17 cellular contexts compared by ENCODE assay signal in genomic region chr1:111761717-111762116, GRCh38. TPM values are rescaled to one million over a fixed set of nuclear protein-coding genes. Genes with fewer than 3 reads are reported as not detected.
DNase-seq lines count a peak whose midpoint lies in the region; ATAC-seq, FAIRE-seq and TF ChIP-seq lines count a peak whose summit lies in the region.
"Had no signal": no experiment of that assay in that cellular context is flagged by ENCODE, and none has a peak within 500 bp of the region (broad histone marks: within the 10 kb centered on the region; RNA-seq: fewer than 3 reads in every experiment).

No MANE protein-coding gene starts in this region.

- BruUV-seq in IMR-90 (replicated peaks; lab: Mats Ljungman, UMichigan) (no TSS peak), HepG2 (replicated peaks; lab: Mats Ljungman, UMichigan) (no TSS peak), Calu3 (replicated peaks; lab: Mats Ljungman, UMichigan) (no TSS peak)

- H3K9ac ChIP-seq in IMR-90 (ENCODE audit: low read depth, low read length) (no peak overlapping the region), HepG2 (ENCODE audit: insufficient read depth, low read depth, low read length) (no peak overlapping the region)
- H3K9ac ChIP-seq: BLaER1 treated with 17β-estradiol and CSF1 and Interleukin-3, amounts not matched to agents 10 nM and 100 nM; GM23248 had no signal

- no peak for FAIRE-seq in HepG2 (lab: Jason Lieb, UNC)
- FAIRE-seq: GM12878, GM18507 had no signal

- intact Hi-C loops in activated CD4-positive, alpha-beta T cell treated with anti-CD3 and anti-CD28 coated beads for 36 hours (cut with DNase I, micrococcal nuclease) = no loop called here
- intact Hi-C loops in IMR-90 (cut with micrococcal nuclease) = loop anchor here (10.0 kb wide), 1 partner anchor 573 kb away; no protein-coding TSS in a partner anchor
- intact Hi-C loops in HepG2 (cut with micrococcal nuclease; ENCODE audit: unreplicated experiment) = no loop called here
- intact Hi-C loops in ascending aorta (cut with DNase I) = no loop called here
- intact Hi-C loops in Calu3 (cut with micrococcal nuclease; ENCODE audit: unreplicated experiment) = no loop called here

- H3K4me1 ChIP-seq in IMR-90 (ENCODE audit: control insufficient read depth, insufficient read depth, low read length) (peaks cover 6% of the 10 kb centered on the region), HepG2 (ENCODE audit: insufficient read depth, low read length) (peaks cover 33% of the 10 kb centered on the region), ascending aorta (peaks cover 0 to 2% of the 10 kb centered on the region in 2 donors)

- H3K9me3 Mint-ChIP-seq in activated CD4-positive, alpha-beta T cell treated with anti-CD3 and anti-CD28 coated beads for 36 hours (ENCODE audit: low read depth) = no peaks in the 10 kb centered on the region
- H3K9me3 Mint-ChIP-seq in Calu3 (ENCODE audit: low read depth, unreplicated experiment) = no peaks in the 10 kb centered on the region
- H3K9me3 Mint-ChIP-seq: CD4-positive, CD25-positive, alpha-beta regulatory T cell; IgD-negative memory B cell had no signal

- TF ChIP-seq RAD21 in IMR-90 (IDR thresholded peaks at IDR 0.05; ENCODE audit: low read length) (no peak), HepG2 (CRISPR knock-in tag; IDR thresholded peaks at IDR 0.05) (no peak)

- WGBS in IMR-90 (ENCODE audit: extremely low coverage in 2 of 2, insufficient read length in 1 of 2), 2 experiments = no CpG with 5 or more reads among the region's 2 CpGs
- 64% methylated on average over 2 of the region's 2 CpGs for WGBS in HepG2 (ENCODE audit: low lambda C conversion rate)

- no peak overlapping the region for H3K23ac ChIP-seq in IMR-90 (ENCODE audit: low read depth, low read length)

- TF ChIP-seq POLR2A in IMR-90 (IDR thresholded peaks at IDR 0.05; ENCODE audit: low read depth, low read length) = no peak
- TF ChIP-seq POLR2A in HepG2 (IDR thresholded peaks at IDR 0.05; ENCODE audit: insufficient read depth in 1 of 2, low read depth in 2 of 2, low read length in 2 of 2) = no peak

- peak overlapping the region; percentile 68 for H2BK5ac ChIP-seq in IMR-90 (ENCODE audit: low read depth, low read length, poor library complexity, severe bottlenecking)

- H3K4me3 Mint-ChIP-seq in activated CD4-positive, alpha-beta T cell treated with anti-CD3 and anti-CD28 coated beads for 36 hours = no peak overlapping the region
- H3K4me3 Mint-ChIP-seq in Calu3 (ENCODE audit: low read depth, unreplicated experiment) = no peak overlapping the region

- H3K27me3 Mint-ChIP-seq in activated CD4-positive, alpha-beta T cell treated with anti-CD3 and anti-CD28 coated beads for 36 hours = no peaks in the 10 kb centered on the region
- H3K27me3 Mint-ChIP-seq in Calu3 (ENCODE audit: unreplicated experiment) = no peaks in the 10 kb centered on the region
- H3K27me3 Mint-ChIP-seq: CD4-positive, CD25-positive, alpha-beta regulatory T cell; IgD-negative memory B cell had no signal

- no peak overlapping the region for H4K5ac ChIP-seq in IMR-90 (ENCODE audit: low read depth, low read length)

- H3K27ac Mint-ChIP-seq in activated CD4-positive, alpha-beta T cell treated with anti-CD3 and anti-CD28 coated beads for 36 hours = peak overlapping the region; percentile 73
- H3K27ac Mint-ChIP-seq in Calu3 (ENCODE audit: unreplicated experiment) = no peak overlapping the region

- no peak overlapping the region for H2AK5ac ChIP-seq in IMR-90 (ENCODE audit: low read depth, low read length)

- H3K18ac ChIP-seq in IMR-90 (ENCODE audit: low read depth, low read length) = no peak overlapping the region

- H4K8ac ChIP-seq in IMR-90 (ENCODE audit: low read depth in 2 of 2, low read length in 2 of 2) = no peak overlapping the region

- H4K20me1 ChIP-seq in IMR-90 (ENCODE audit: insufficient read depth, low read length) (no peaks in the 10 kb centered on the region), HepG2 (ENCODE audit: insufficient read depth, low read length) (no peaks in the 10 kb centered on the region)

- H3K36me3 ChIP-seq in IMR-90 (ENCODE audit: control insufficient read depth, insufficient read depth, low read length) = peaks cover 11% of the 10 kb centered on the region
- H3K36me3 ChIP-seq in HepG2 (replicated peaks in 1 of 2; ENCODE audit: control insufficient read depth in 1 of 2, insufficient read depth in 2 of 2, low read length in 2 of 2) = peaks cover 3 to 62% of the 10 kb centered on the region in 2 experiments
- peaks cover 39 to 58% of the 10 kb centered on the region in 2 donors for H3K36me3 ChIP-seq in ascending aorta

- H3K4me2 ChIP-seq in IMR-90 (ENCODE audit: low read depth, low read length) (no peak overlapping the region), HepG2 (ENCODE audit: low read depth, low read length) (no peak overlapping the region)
- H3K4me2 ChIP-seq: BLaER1 treated with 17β-estradiol and CSF1 and Interleukin-3, amounts not matched to agents 10 nM and 100 nM had no signal

- H3K4me3 ChIP-seq in IMR-90 (ENCODE audit: insufficient read depth, low read depth, low read length) (no peak overlapping the region), HepG2 (replicated peaks in 1 of 3; ENCODE audit: insufficient read depth in 1 of 3, low read depth in 2 of 3, low read length in 3 of 3) (no peak overlapping the region), ascending aorta (no peak overlapping the region)
- H3K4me3 ChIP-seq: BLaER1 treated with 17β-estradiol and CSF1 and Interleukin-3, amounts not matched to agents 10 nM and 100 nM; GM12878; GM23248 had no signal

- TF ChIP-seq CTCF in IMR-90 (conservative IDR thresholded peaks at IDR 0.05; ENCODE audit: low read depth, low read length) (no peak), HepG2 (CRISPR knock-in tag; IDR thresholded peaks at IDR 0.05) (no peak), ascending aorta (IDR thresholded peaks at IDR 0.05) (no peak), Calu3 (IDR thresholded peaks at IDR 0.05; ENCODE audit: unreplicated experiment) (no peak)

- in situ Hi-C loops in IMR-90 (cut with MboI; ENCODE audit: low sequenced_read_pairs) = loop anchor here (10.0 kb wide), 1 partner anchor 537 kb away; the partner anchor contains the start of gene CHI3L2
- in situ Hi-C loops in HepG2 (cut with HindIII; ENCODE audit: extremely low pct_ligation_motif_present, low pct_unique_long_range_greater_than_20kb) = no loop called here

- peaks cover 50% of the 10 kb centered on the region for H3K36me3 Mint-ChIP-seq in activated CD4-positive, alpha-beta T cell treated with anti-CD3 and anti-CD28 coated beads for 36 hours (ENCODE audit: low read depth)
- H3K36me3 Mint-ChIP-seq in Calu3 (ENCODE audit: insufficient read depth, unreplicated experiment) = peaks cover 21% of the 10 kb centered on the region

- H3K4ac ChIP-seq in IMR-90 (ENCODE audit: low read depth, low read length) = no peak overlapping the region

- ATAC-seq in activated CD4-positive, alpha-beta T cell treated with anti-CD3 and anti-CD28 coated beads for 36 hours = no peak
- ATAC-seq in IMR-90 (ENCODE audit: low read depth) = no peak
- no peak for ATAC-seq in HepG2
- no peak for ATAC-seq in left lobe of liver
- ATAC-seq: GM12878 had no signal

- TF ChIP-seq EP300 in HepG2 (IDR thresholded peaks at IDR 0.05; ENCODE audit: low read depth in 2 of 2, low read length in 2 of 2) = no peak
- TF ChIP-seq EP300 in HepG2 (CRISPR knock-in tag; IDR thresholded peaks at IDR 0.05; ENCODE audit: borderline replicate concordance) = no peak

- H2AK9ac ChIP-seq in IMR-90 (replicated peaks; ENCODE audit: low read depth, low read length, poor library complexity) = no peak overlapping the region

- H2AFZ ChIP-seq in IMR-90 (replicated peaks; ENCODE audit: low read length, poor library complexity) = no peak overlapping the region
- no peak overlapping the region for H2AFZ ChIP-seq in HepG2 (ENCODE audit: low read length)
- H2AFZ ChIP-seq: GM23248 had no signal

- H2BK15ac ChIP-seq in IMR-90 (ENCODE audit: low read depth, low read length) = no peak overlapping the region

- H4K91ac ChIP-seq in IMR-90 (ENCODE audit: insufficient read depth, low read depth, low read length) = no peak overlapping the region

- H2BK120ac ChIP-seq in IMR-90 (ENCODE audit: low read depth, low read length) = no peak overlapping the region

- no peak overlapping the region for H3K14ac ChIP-seq in IMR-90 (replicated peaks; ENCODE audit: low read depth, low read length)

- H3K9me3 ChIP-seq in IMR-90 (ENCODE audit: control insufficient read depth, insufficient read depth, low read length) = no peaks in the 10 kb centered on the region
- H3K9me3 ChIP-seq in HepG2 (ENCODE audit: low read length) = no peaks in the 10 kb centered on the region
- no peaks in the 10 kb centered on the region for H3K9me3 ChIP-seq in ascending aorta
- H3K9me3 ChIP-seq: BLaER1 treated with 17β-estradiol and CSF1 and Interleukin-3, amounts not matched to agents 10 nM and 100 nM had no signal

- POLR2A ChIA-PET in activated CD4-positive, alpha-beta T cell treated with anti-CD3 and anti-CD28 coated beads for 36 hours (lab: Charles Lee) = no interaction called here
- POLR2A ChIA-PET in IMR-90 (lab: Charles Lee; ENCODE audit: unreplicated experiment) (no interaction called here), HepG2 (lab: Yijun Ruan, JAX) (no interaction called here)

- peaks cover 4% of the 10 kb centered on the region; the same call in 1 of the 2 replicates for H3K9me1 ChIP-seq in IMR-90 (ENCODE audit: insufficient read depth, low read length)

- no peak overlapping the region for H3K56ac ChIP-seq in IMR-90 (ENCODE audit: extremely low read depth, insufficient read depth, low read length)

- H3K4me1 Mint-ChIP-seq in activated CD4-positive, alpha-beta T cell treated with anti-CD3 and anti-CD28 coated beads for 36 hours = peaks cover 28% of the 10 kb centered on the region
- peaks cover 9% of the 10 kb centered on the region for H3K4me1 Mint-ChIP-seq in Calu3 (ENCODE audit: low read depth, unreplicated experiment)

- dilution Hi-C loops in IMR-90 (cut with HindIII; ENCODE audit: low sequenced_read_pairs, unreplicated experiment) = loop anchor here (25.0 kb wide), 1 partner anchor 299 kb away; the partner anchor contains the start of gene C1orf162

- H3K79me1 ChIP-seq in IMR-90 (ENCODE audit: low read depth in 1 of 2, low read length in 2 of 2) = peaks cover 12 to 23% of the 10 kb centered on the region in 2 experiments

- no peaks in the 10 kb centered on the region for H3K27me3 ChIP-seq in IMR-90 (ENCODE audit: control insufficient read depth, insufficient read depth, low read length)
- H3K27me3 ChIP-seq in HepG2 (ENCODE audit: control insufficient read depth in 1 of 2, insufficient read depth in 2 of 2, low read length in 2 of 2) = no peaks in the 10 kb centered on the region
- H3K27me3 ChIP-seq in ascending aorta = no peaks in the 10 kb centered on the region
- H3K27me3 ChIP-seq: BLaER1 treated with 17β-estradiol and CSF1 and Interleukin-3, amounts not matched to agents 10 nM and 100 nM had no signal

- CTCF ChIA-PET in activated CD4-positive, alpha-beta T cell treated with anti-CD3 and anti-CD28 coated beads for 36 hours (lab: Charles Lee) = interaction anchor here (1.1 to 2.2 kb wide), 4 partner anchors 14 to 361 kb away, joined by 3 to 9 read pairs (median 4); no protein-coding TSS in a partner anchor
- CTCF ChIA-PET in IMR-90 (lab: Yijun Ruan, JAX) = interaction anchor here (0.6 kb wide), 1 partner anchor 14 kb away, joined by 3 read pairs; no protein-coding TSS in a partner anchor
- CTCF ChIA-PET in HepG2 (lab: Yijun Ruan, JAX; ENCODE audit: low intra/inter-chr PET ratio, low total read pairs) = no interaction called here
- CTCF ChIA-PET in Calu3 (lab: Charles Lee) = no interaction called here

- no peak overlapping the region for H2BK20ac ChIP-seq in IMR-90 (ENCODE audit: low read depth, low read length)

- no peak overlapping the region for H3K27ac ChIP-seq in IMR-90 (ENCODE audit: insufficient read depth, low read length)
- H3K27ac ChIP-seq in HepG2 (ENCODE audit: extremely low read length, insufficient read depth, low read length) = no peak overlapping the region
- no peak overlapping the region for H3K27ac ChIP-seq in ascending aorta
- H3K27ac ChIP-seq: BLaER1 treated with 17β-estradiol and CSF1 and Interleukin-3, amounts not matched to agents 10 nM and 100 nM; GM23248 had no signal

- DNase-seq in activated CD4-positive, alpha-beta T cell treated with anti-CD3 and anti-CD28 coated beads for 36 hours = no peak
- no peak for DNase-seq in activated CD4-positive, alpha-beta T cell treated with anti-CD3 and anti-CD28 coated beads, Interleukin-2, amount 50 U/mL, for 4 hours
- DNase-seq in IMR-90 (no peak), HepG2 (ENCODE audit: low spot score) (no peak), ascending aorta (ENCODE audit: low spot score in 2 of 2) (no peak), Calu3 (no peak), left lobe of liver (ENCODE audit: low spot score) (no peak)
- DNase-seq: 8988T; ACHN; CD4-positive, CD25-positive, alpha-beta regulatory T cell; DMS79; GM23248; H7 had no signal

- H3K79me2 ChIP-seq in HepG2 (ENCODE audit: insufficient read depth, low read length) = peaks cover 17% of the 10 kb centered on the region

RNA-seq across cellular contexts. Expression of gene DDX20, which starts 6.0 kb away (rescaled TPM):
- total RNA-seq in activated CD4-positive, alpha-beta T cell treated with anti-CD3 and anti-CD28 coated beads for 36 hours = 10 to 100 TPM; 13.5 to 13.6 TPM
- total RNA-seq in IMR-90 (2012; rRNA removed) = 10.9 and 14.2 TPM in 2 replicates
- polyA plus RNA-seq in IMR-90 (2012; rRNA removed) = 4.4 and 5.7 TPM in 2 replicates
- 1.1 and 1.5 TPM in 2 replicates for polyA plus RNA-seq in IMR-90 (2012; cell fraction: cytosol; rRNA removed)
- 3.2 and 8.6 TPM in 2 replicates for polyA plus RNA-seq in IMR-90 (2012; cell fraction: nucleus; rRNA removed; ENCODE audit: low replicate concordance)
- 14.3 and 20.0 TPM in 2 replicates for total RNA-seq in HepG2 (2016; rRNA removed; fragmentation: Illumina TruSeq; extraction: Trizol)
- total RNA-seq in HepG2 (2016; cell fraction: cytosol; rRNA removed; fragmentation: Illumina TruSeq; extraction: Trizol; ENCODE audit: low read depth) = 1.8 and 2.2 TPM in 2 replicates
- 13.8 and 19.4 TPM in 2 replicates for total RNA-seq in HepG2 (2016; cell fraction: insoluble cytoplasmic fraction; rRNA removed; fragmentation: Illumina TruSeq; extraction: Trizol)
- total RNA-seq in HepG2 (2016; cell fraction: membrane; rRNA removed; fragmentation: Illumina TruSeq; extraction: Trizol) = 5.0 and 6.5 TPM in 2 replicates
- 13.8 TPM in 2 replicates for total RNA-seq in HepG2 (2016; cell fraction: nucleus; rRNA removed; fragmentation: Illumina TruSeq; extraction: Trizol)
- 3.2 and 4.0 TPM in 2 replicates for polyA plus RNA-seq in HepG2 (2011; rRNA removed)
- 1.7 and 2.4 TPM in 2 replicates for polyA plus RNA-seq in HepG2 (2011; cell fraction: cytosol; rRNA removed)
- 4.0 and 5.2 TPM in 2 replicates for polyA plus RNA-seq in HepG2 (2011; cell fraction: nucleus; rRNA removed)
- 4.6 and 6.6 TPM in 2 replicates for polyA plus RNA-seq in HepG2 (2012)
- polyA plus RNA-seq in HepG2 (2016; cell fraction: cytosol; fragmentation: Illumina TruSeq; extraction: Trizol; ENCODE audit: low read depth) = 0.71 and 0.80 TPM in 2 replicates
- polyA plus RNA-seq in HepG2 (2016; cell fraction: insoluble cytoplasmic fraction; fragmentation: Illumina TruSeq; extraction: Trizol; ENCODE audit: low read depth) = 13.4 and 14.2 TPM in 2 replicates
- polyA plus RNA-seq in HepG2 (2016; cell fraction: membrane; fragmentation: Illumina TruSeq; extraction: Trizol; ENCODE audit: low read depth) = 1.7 and 2.0 TPM in 2 replicates
- polyA plus RNA-seq in HepG2 (2016; cell fraction: nucleus; fragmentation: Illumina TruSeq; extraction: Trizol; ENCODE audit: insufficient read depth, low read depth) = 14.9 and 15.2 TPM in 2 replicates
- 5.0 and 17.2 TPM in 2 replicates for polyA minus RNA-seq in HepG2 (2011; rRNA and poly(A)+ RNA removed; ENCODE audit: low replicate concordance)
- polyA minus RNA-seq in HepG2 (2011; cell fraction: cytosol; rRNA and poly(A)+ RNA removed) = 4.1 and 4.2 TPM in 2 replicates
- 15.5 and 16.4 TPM in 2 replicates for polyA minus RNA-seq in HepG2 (2011; cell fraction: nucleus; rRNA and poly(A)+ RNA removed)
- 11.3 TPM for total RNA-seq in ascending aorta
- total RNA-seq in Calu3 (2022) = 8.9 and 9.9 TPM in 2 replicates
- total RNA-seq in left lobe of liver = 3.2 TPM

RNA-seq across cellular contexts. Expression of gene INKA2, which starts 22.5 kb away (rescaled TPM):
- under 1 TPM; 0.25 to 0.49 TPM for total RNA-seq in activated CD4-positive, alpha-beta T cell treated with anti-CD3 and anti-CD28 coated beads for 36 hours
- total RNA-seq in IMR-90 (2012; rRNA removed) (1.7 and 2.2 TPM in 2 replicates), HepG2 (2016; rRNA removed; fragmentation: Illumina TruSeq; extraction: Trizol) (4.6 and 6.1 TPM in 2 replicates), ascending aorta (not detected), Calu3 (2022) (0.07 TPM in 1 of 2 replicates, not detected in the other), left lobe of liver (1.1 TPM)
- polyA plus RNA-seq in IMR-90 (2012; rRNA removed) (1.3 and 2.6 TPM in 2 replicates), HepG2 (2011; rRNA removed) (2.6 TPM in 2 replicates)
- 0.66 and 2.2 TPM in 2 replicates for polyA plus RNA-seq in IMR-90 (2012; cell fraction: cytosol; rRNA removed)
- polyA plus RNA-seq in IMR-90 (2012; cell fraction: nucleus; rRNA removed; ENCODE audit: low replicate concordance) = 2.8 and 5.6 TPM in 2 replicates
- 0.61 and 1.2 TPM in 2 replicates for total RNA-seq in HepG2 (2016; cell fraction: cytosol; rRNA removed; fragmentation: Illumina TruSeq; extraction: Trizol; ENCODE audit: low read depth)
- 4.0 and 4.3 TPM in 2 replicates for total RNA-seq in HepG2 (2016; cell fraction: insoluble cytoplasmic fraction; rRNA removed; fragmentation: Illumina TruSeq; extraction: Trizol)
- 2.5 and 2.9 TPM in 2 replicates for total RNA-seq in HepG2 (2016; cell fraction: membrane; rRNA removed; fragmentation: Illumina TruSeq; extraction: Trizol)
- total RNA-seq in HepG2 (2016; cell fraction: nucleus; rRNA removed; fragmentation: Illumina TruSeq; extraction: Trizol) = 4.0 and 4.7 TPM in 2 replicates
- polyA plus RNA-seq in HepG2 (2011; cell fraction: cytosol; rRNA removed) = 1.3 TPM in 2 replicates
- polyA plus RNA-seq in HepG2 (2011; cell fraction: nucleus; rRNA removed) = 2.5 and 3.6 TPM in 2 replicates
- 1.7 and 2.4 TPM in 2 replicates for polyA plus RNA-seq in HepG2 (2012)
- polyA plus RNA-seq in HepG2 (2016; cell fraction: cytosol; fragmentation: Illumina TruSeq; extraction: Trizol; ENCODE audit: low read depth) = 0.77 and 1.1 TPM in 2 replicates
- 2.2 and 3.8 TPM in 2 replicates for polyA plus RNA-seq in HepG2 (2016; cell fraction: insoluble cytoplasmic fraction; fragmentation: Illumina TruSeq; extraction: Trizol; ENCODE audit: low read depth)
- 1.9 and 2.0 TPM in 2 replicates for polyA plus RNA-seq in HepG2 (2016; cell fraction: membrane; fragmentation: Illumina TruSeq; extraction: Trizol; ENCODE audit: low read depth)
- 6.2 and 10.3 TPM in 2 replicates for polyA plus RNA-seq in HepG2 (2016; cell fraction: nucleus; fragmentation: Illumina TruSeq; extraction: Trizol; ENCODE audit: insufficient read depth, low read depth)
- 4.9 and 8.9 TPM in 2 replicates for polyA minus RNA-seq in HepG2 (2011; rRNA and poly(A)+ RNA removed; ENCODE audit: low replicate concordance)
- polyA minus RNA-seq in HepG2 (2011; cell fraction: cytosol; rRNA and poly(A)+ RNA removed) = 1.6 TPM in 1 of 2 replicates, not detected in the other
- 6.2 and 9.3 TPM in 2 replicates for polyA minus RNA-seq in HepG2 (2011; cell fraction: nucleus; rRNA and poly(A)+ RNA removed)
- total RNA-seq: CD4-positive, CD25-positive, alpha-beta regulatory T cell had no signal

Comparison
In these comparisons a context has a peak if more than half of its experiments do, and no peak if none do; other contexts are left out.
1. CTCF ChIA-PET loops: an anchor here in activated CD4-positive, alpha-beta T cell treated with anti-CD3 and anti-CD28 coated beads for 36 hours (1.1 to 2.2 kb wide) and IMR-90 (0.6 kb wide); none called in HepG2 and Calu3.